In the genomic region with DNA sequence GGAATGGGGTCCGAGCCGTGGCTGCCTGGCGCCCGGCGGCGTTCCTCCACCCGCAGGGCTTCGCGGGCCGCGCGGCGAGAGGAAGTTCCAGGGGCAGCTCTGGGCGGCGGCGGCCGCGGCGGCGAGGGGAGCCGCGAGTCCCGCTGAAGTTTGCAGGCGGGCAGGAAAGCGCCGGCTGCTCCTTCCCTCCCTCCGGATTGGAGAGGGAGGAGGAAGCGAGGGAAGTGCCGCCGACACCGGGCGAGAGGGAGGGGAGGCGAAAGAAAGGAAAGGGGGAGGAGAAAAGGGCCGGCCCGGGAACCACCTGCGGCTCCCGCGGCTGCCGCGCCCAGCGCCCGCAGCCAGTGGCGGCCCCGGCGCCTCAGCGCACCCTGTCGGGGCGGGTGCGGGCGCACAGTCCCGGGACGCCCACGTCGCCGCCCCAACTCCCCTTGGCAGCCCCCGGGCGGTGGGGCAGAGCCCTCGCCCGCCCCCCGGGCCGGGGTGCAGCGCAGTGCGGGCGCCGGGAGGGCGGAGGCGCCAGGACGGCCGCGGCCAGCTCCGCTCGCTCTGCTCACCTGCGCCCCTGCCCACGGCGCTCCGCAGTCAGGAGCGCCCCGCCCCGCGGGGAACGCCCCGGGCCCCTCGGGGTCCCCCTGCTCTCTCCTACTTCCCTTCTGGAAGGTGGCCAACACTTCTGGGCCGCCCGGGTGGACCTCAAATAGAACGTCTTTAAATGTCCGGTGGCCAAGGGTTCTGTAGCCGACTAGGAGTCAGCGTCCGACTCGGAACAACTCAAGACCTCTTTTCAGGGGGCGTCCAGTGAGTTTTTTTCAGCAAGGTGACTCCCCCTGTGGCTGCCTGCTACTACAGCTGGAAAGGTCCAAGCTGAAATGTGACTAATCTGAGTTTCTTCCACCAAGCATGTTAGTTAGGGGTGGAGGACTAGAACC, we compare ENCODE assay signal across 8 cellular contexts.
A peak's percentile ranks its signal among the peaks of the same experiment; 100 is the strongest.
DNase-seq lines count a peak whose midpoint lies in the region; ATAC-seq and TF ChIP-seq lines count a peak whose summit lies in the region.

No MANE protein-coding gene starts in this region.

- peak overlapping the region; percentile 52 for H2AFZ ChIP-seq in fibroblast of lung (ENCODE audit: low read length)

- H3K79me2 ChIP-seq in fibroblast of lung (ENCODE audit: control insufficient read depth, insufficient read depth, low read length), result peaks cover 2% of the 10 kb centered on the region

- H3K4me3 ChIP-seq in fibroblast of lung (replicated peaks in 1 of 4; ENCODE audit: control extremely low read depth in 1 of 4, insufficient read depth in 1 of 4, low read depth in 3 of 4, low read length in 4 of 4), result peak overlapping the region; percentile 37 to 77 (median 68)
- H3K4me3 ChIP-seq in muscle layer of duodenum (ENCODE audit: low read depth in 1 of 2, low read length in 2 of 2), result peak overlapping the region; percentile 55 to 58
- H3K4me3 ChIP-seq in tibial artery, result peak overlapping the region; percentile 63 to 81

- H3K4me1 ChIP-seq in fibroblast of lung (ENCODE audit: control insufficient read depth, extremely low read depth, insufficient read depth, low read length) (no peaks in the 10 kb centered on the region), muscle layer of duodenum (ENCODE audit: control insufficient read depth in 1 of 2, insufficient read depth in 2 of 2, low read length in 2 of 2) (no peaks in the 10 kb centered on the region), tibial artery (peaks cover 0 to 15% (median 5%) of the 10 kb centered on the region in 4 donors)

- peak; percentile 3 to 7 for TF ChIP-seq CTCF in fibroblast of lung (conservative IDR thresholded peaks at IDR 0.05 in 1 of 2, IDR thresholded peaks at IDR 0.05 in 1 of 2; ENCODE audit: low read depth in 1 of 2, low read length in 2 of 2)
- no peak for TF ChIP-seq CTCF in tibial artery (IDR thresholded peaks at IDR 0.05)

- no peaks in the 10 kb centered on the region for H4K20me1 ChIP-seq in fibroblast of lung (ENCODE audit: control insufficient read depth, extremely low read depth, insufficient read depth, low read length)

- H3K9ac ChIP-seq in fibroblast of lung (ENCODE audit: insufficient read depth, low read length), result peak overlapping the region; percentile 71

- H3K4me2 ChIP-seq in fibroblast of lung (ENCODE audit: extremely low read depth, insufficient read depth, low read length), result peak overlapping the region; percentile 70

- ATAC-seq in GM19328 (IDR thresholded peaks at IDR 0.05; ENCODE audit: unreplicated experiment), result peak; percentile 49
- ATAC-seq in HG03280 (IDR thresholded peaks at IDR 0.05; ENCODE audit: unreplicated experiment), result peak; percentile 53

- DNase-seq in COLO668 (lab: John Stamatoyannopoulos, UW; ENCODE audit: unreplicated experiment) (peak; percentile 77), NCI-H748 (lab: John Stamatoyannopoulos, UW; ENCODE audit: unreplicated experiment) (peak; percentile 86), activated T-cell treated with anti-CD3 and anti-CD28 coated beads for 48 hours (ENCODE audit: low read depth) (peak; percentile 19), fibroblast of lung (ENCODE audit: low read depth in 2 of 2) (peak; percentile 66 to 77), tibial artery (peak; percentile 41 to 79)

- intact Hi-C loops in tibial artery (cut with DNase I; ENCODE audit: low total_unique reads), result loop anchor here (5.0 kb wide), 1 partner anchor 74 kb away; no protein-coding TSS in a partner anchor

- H3K27ac ChIP-seq in fibroblast of lung (ENCODE audit: insufficient read depth, low read length), result no peak overlapping the region
- no peak overlapping the region for H3K27ac ChIP-seq in muscle layer of duodenum (ENCODE audit: low read length)
- H3K27ac ChIP-seq in tibial artery, result peak overlapping the region; percentile 35 to 65

- H3K36me3 ChIP-seq in fibroblast of lung (ENCODE audit: control insufficient read depth, insufficient read depth, low read length) (no peaks in the 10 kb centered on the region), muscle layer of duodenum (ENCODE audit: control insufficient read depth in 1 of 2, insufficient read depth in 2 of 2, low read length in 2 of 2) (no peaks in the 10 kb centered on the region), tibial artery (no peaks in the 10 kb centered on the region)

- H3K9me3 ChIP-seq in fibroblast of lung (ENCODE audit: control insufficient read depth, insufficient read depth, low read depth, low read length) (no peaks in the 10 kb centered on the region), muscle layer of duodenum (ENCODE audit: control insufficient read depth in 1 of 2, low read length in 2 of 2) (no peaks in the 10 kb centered on the region), tibial artery (no peaks in the 10 kb centered on the region)

- H3K27me3 ChIP-seq in fibroblast of lung (ENCODE audit: control insufficient read depth, insufficient read depth, low read length) (no peaks in the 10 kb centered on the region), muscle layer of duodenum (ENCODE audit: low read depth, low read length) (no peaks in the 10 kb centered on the region), tibial artery (no peaks in the 10 kb centered on the region)

Comparison
In these comparisons a context has a peak if more than half of its experiments do, and no peak if none do; other contexts are left out.
1. DNase-seq: peak in every context shown above with its lines; median percentile 86 in NCI-H748; 77 in COLO668; 72 in fibroblast of lung; 60 in tibial artery; 19 in activated T-cell treated with anti-CD3 and anti-CD28 coated beads for 48 hours.
2. H3K27ac ChIP-seq: peak in tibial artery (2 of 2); none in fibroblast of lung (single experiment) and muscle layer of duodenum (single experiment).
3. CTCF ChIP-seq: peak in fibroblast of lung (2 of 2); none in tibial artery (0 of 2).
4. Peak in every context shown above with its lines, with median percentiles within 50 percentile points of each other: H3K4me3 ChIP-seq.